ENCODE assay signal across 8 cellular contexts in genomic region chr3:57597240-57597972, GRCh38. TPM values are rescaled to one million over a fixed set of nuclear protein-coding genes. Genes with fewer than 3 reads are reported as not detected.
DNase-seq lines count a peak whose midpoint lies in the region; ATAC-seq and TF ChIP-seq lines count a peak whose summit lies in the region.

TSS of gene ARF4 (minus strand) at chr3:57597344. CDS start at chr3:57597140, 204 bp downstream.

- H3K4me3 ChIP-seq in KMS-11 (IDR thresholded peaks at IDR 0.05; ENCODE audit: insufficient read depth, low read depth, low read length) (peak within 1 kb of the TSS; percentile 44), Peyer's patch (peak within 1 kb of the TSS; percentile 64 to 95 (median 76)), esophagus (ENCODE audit: low read depth in 1 of 2, low read length in 2 of 2) (peak within 1 kb of the TSS; percentile 86 to 87), mucosa of stomach (ENCODE audit: low read length) (peak within 1 kb of the TSS; percentile 96)

- peak within 1 kb of the TSS; percentile 82 for H2AFZ ChIP-seq in KMS-11 (ENCODE audit: low read depth)

- WGBS in esophagus, 2 donors = 0% methylated on average over 54 to 66 of the region's 66 CpGs

- H3K79me2 ChIP-seq in KMS-11 (ENCODE audit: insufficient read depth, low read depth) = peaks cover 46% of the 10 kb centered on the region

- H3K27me3 ChIP-seq in KMS-11 (ENCODE audit: insufficient read depth, low read depth) (no peaks in the 10 kb centered on the region), Peyer's patch (no peaks in the 10 kb centered on the region), esophagus (ENCODE audit: control insufficient read depth in 1 of 2, insufficient read depth in 2 of 2, low read length in 2 of 2) (no peaks in the 10 kb centered on the region), mucosa of stomach (ENCODE audit: control insufficient read depth, insufficient read depth, low read length) (no peaks in the 10 kb centered on the region)

- peak; percentile 99 to 100 for TF ChIP-seq POLR2A in Peyer's patch (IDR thresholded peaks at IDR 0.05)

- DNase-seq in DMS79 treated with DMSO at 0.1 percent for 48 hours (lab: John Stamatoyannopoulos, UW) (peak; percentile 91), Peyer's patch (peak; percentile 97 to 100 (median 100))
- DNase-seq in activated T-cell treated with anti-CD3 and anti-CD28 coated beads, Interleukin-2, amount 50 U/mL, for 48 hours = peak; percentile 99 to 100
- DNase-seq in stimulated activated CD8-positive, alpha-beta memory T cell treated with anti-CD3 and anti-CD28 coated beads, Interleukin-7, amount 100 ng/mL, for 1 hour (ENCODE audit: low read depth in 2 of 2) = peak; percentile 98 to 100

- TF ChIP-seq CTCF in KMS-11 (conservative IDR thresholded peaks at IDR 0.05; ENCODE audit: low read depth, low read length) (no peak), Peyer's patch (IDR thresholded peaks at IDR 0.05) (peak in 3 of 6 experiments; percentile 11 to 25 (median 19))

- H3K36me3 ChIP-seq in KMS-11 (ENCODE audit: insufficient read depth) = no peaks in the 10 kb centered on the region; the same call in 1 of the 2 replicates
- H3K36me3 ChIP-seq in Peyer's patch = no peaks in the 10 kb centered on the region
- no peaks in the 10 kb centered on the region for H3K36me3 ChIP-seq in esophagus (ENCODE audit: control insufficient read depth in 2 of 2, insufficient read depth in 2 of 2, low read length in 1 of 2)
- H3K36me3 ChIP-seq in mucosa of stomach (ENCODE audit: control insufficient read depth, insufficient read depth, low read length) = no peaks in the 10 kb centered on the region

- peak within 1 kb of the TSS; percentile 92 for H3K27ac ChIP-seq in KMS-11
- H3K27ac ChIP-seq in Peyer's patch = peak within 1 kb of the TSS; percentile 95 to 100 (median 96)
- peak within 1 kb of the TSS; percentile 97 to 100 for H3K27ac ChIP-seq in esophagus (ENCODE audit: low read depth in 2 of 2, low read length in 1 of 2)

- peak; percentile 92 for ATAC-seq in GM21737 (IDR thresholded peaks at IDR 0.05; ENCODE audit: unreplicated experiment)

- no peaks in the 10 kb centered on the region for H4K20me1 ChIP-seq in KMS-11 (ENCODE audit: insufficient read depth)

- H3K9ac ChIP-seq in KMS-11 (peak within 1 kb of the TSS; percentile 92), mucosa of stomach (ENCODE audit: low read length) (peak within 1 kb of the TSS; percentile 100)

- H3K4me1 ChIP-seq in KMS-11 (ENCODE audit: low read depth, poor library complexity, severe bottlenecking) (peaks cover 16% of the 10 kb centered on the region), Peyer's patch (peaks cover 0 to 38% (median 5%) of the 10 kb centered on the region in 4 donors), esophagus (ENCODE audit: control insufficient read depth in 2 of 2, insufficient read depth in 2 of 2, low read length in 1 of 2) (no peaks in the 10 kb centered on the region), mucosa of stomach (ENCODE audit: control insufficient read depth, insufficient read depth, low read length) (peaks cover 23% of the 10 kb centered on the region)

- H3K4me2 ChIP-seq in KMS-11 = peak within 1 kb of the TSS; percentile 67

- H3K9me3 ChIP-seq in Peyer's patch (no peaks in the 10 kb centered on the region), esophagus (ENCODE audit: control insufficient read depth in 2 of 2, insufficient read depth in 1 of 2, low read depth in 1 of 2, low read length in 1 of 2) (no peaks in the 10 kb centered on the region), mucosa of stomach (ENCODE audit: control insufficient read depth, low read length) (no peaks in the 10 kb centered on the region)

RNA-seq across cellular contexts. Expression of gene ARF4, which starts in this region (rescaled TPM):
- total RNA-seq in Peyer's patch = 100 to 1,000 TPM in 1 of 4 donors, 10 to 100 TPM in 3; 35.4 to 128 (median 82.9) TPM
- polyA plus RNA-seq in esophagus = 100 to 1,000 TPM in 1 of 2 donors, 10 to 100 TPM in 1; 74.8 to 113 TPM

Comparison
In these comparisons a context has a peak if more than half of its experiments do, and no peak if none do; other contexts are left out.
1. Peak in every context shown above with its lines: DNase-seq, ATAC-seq, H3K4me3 ChIP-seq and H3K27ac ChIP-seq.
2. H3K4me3 ChIP-seq: peak in every context shown above with its lines; median percentile 96 in mucosa of stomach; 86 in esophagus; 76 in Peyer's patch; 44 in KMS-11.